8 cellular contexts compared by ENCODE assay signal in the genomic region with DNA sequence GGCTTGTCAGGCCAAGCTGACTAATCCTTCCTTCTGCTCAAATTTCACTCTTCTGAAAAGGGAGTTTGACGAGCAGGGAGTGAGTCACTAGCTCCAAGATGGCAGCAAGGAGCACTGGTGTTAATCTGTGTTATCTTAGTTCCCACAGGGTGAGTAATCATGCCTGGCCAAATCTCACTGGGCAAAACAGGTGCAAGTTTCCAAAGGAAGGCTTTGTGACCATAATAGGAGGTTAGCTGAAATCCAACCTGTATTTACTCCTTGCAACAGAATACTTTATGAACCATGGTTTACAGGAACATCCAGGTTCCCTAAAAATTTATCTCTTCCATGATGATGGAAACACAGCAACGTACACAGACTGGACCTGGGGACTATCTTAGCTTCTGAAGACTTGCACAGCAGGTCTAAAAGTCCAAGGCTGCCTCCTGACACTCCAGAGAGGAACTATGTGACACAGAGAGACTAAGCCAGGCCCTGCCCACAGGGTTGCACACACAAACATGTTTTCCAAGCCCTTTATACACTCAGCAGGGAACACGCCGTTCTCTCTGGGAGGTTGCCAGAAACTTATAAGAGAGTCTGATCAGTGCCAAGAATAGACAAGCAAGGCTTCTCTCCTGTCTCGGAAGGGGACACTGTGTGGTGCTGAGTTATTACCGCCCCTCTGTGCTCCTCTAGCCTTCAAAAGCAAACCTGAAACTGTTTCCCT. TPM values are rescaled to one million over a fixed set of nuclear protein-coding genes. Genes with fewer than 3 reads are reported as not detected.
DNase-seq lines count a peak whose midpoint lies in the region; ATAC-seq and TF ChIP-seq lines count a peak whose summit lies in the region.

No MANE protein-coding gene starts in this region.

- H3K27ac Mint-ChIP-seq in activated CD4-positive, alpha-beta memory T cell treated with anti-CD3 and anti-CD28 coated beads, Interleukin-2, amount 10 ng/mL, durations not matched to agents 7 days and 5 days: no peak overlapping the region

- H3K36me3 ChIP-seq in HEK293 (ENCODE audit: control insufficient read depth in 2 of 2, insufficient read depth in 1 of 2, low read length in 2 of 2): no peaks in the 10 kb centered on the region

- no peaks in the 10 kb centered on the region for H3K4me1 Mint-ChIP-seq in activated CD4-positive, alpha-beta memory T cell treated with anti-CD3 and anti-CD28 coated beads, Interleukin-2, amount 10 ng/mL, durations not matched to agents 7 days and 5 days

- H3K27ac ChIP-seq in HEK293 (ENCODE audit: extremely low read depth, low read depth, low read length) (peak overlapping the region; percentile 66), RWPE1 (peak overlapping the region; percentile 57)

- DNase-seq in RWPE1 (ENCODE audit: low spot score) (peak; percentile 85), fibroblast of villous mesenchyme (ENCODE audit: low read depth) (peak; percentile 87), nucleus accumbens (lab: John Stamatoyannopoulos, UW) (peak in 54 of 56 donors; percentile 12 to 91 (median 69)), cortex of kidney (lab: John Stamatoyannopoulos, UW) (no peak)
- no peak for DNase-seq in activated CD4-positive, alpha-beta memory T cell treated with anti-CD3 and anti-CD28 coated beads, Interleukin-2, amount 10 ng/mL, durations not matched to agents 7 days and 5 days

- H3K4me1 ChIP-seq in HEK293 (ENCODE audit: control insufficient read depth, insufficient read depth, low read length): peaks cover 12% of the 10 kb centered on the region

- CTCF ChIA-PET in HEK293 (lab: Yijun Ruan, JAX): interaction anchor here (0.7 to 2.2 kb wide), 3 partner anchors 22 to 137 kb away, joined by 3 to 13 read pairs (median 4); no protein-coding TSS in a partner anchor
- CTCF ChIA-PET in RWPE1 (lab: Yijun Ruan, JAX): interaction anchor here (0.5 to 1.2 kb wide), 3 partner anchors 22 to 139 kb away, joined by 3 read pairs; no protein-coding TSS in a partner anchor
- CTCF ChIA-PET in activated CD4-positive, alpha-beta memory T cell treated with anti-CD3 and anti-CD28 coated beads, Interleukin-2, amount 10 ng/mL, durations not matched to agents 7 days and 5 days (lab: Charles Lee): no interaction called here

- H3K9me3 Mint-ChIP-seq in activated CD4-positive, alpha-beta memory T cell treated with anti-CD3 and anti-CD28 coated beads, Interleukin-2, amount 10 ng/mL, durations not matched to agents 7 days and 5 days: no peaks in the 10 kb centered on the region

- no peaks in the 10 kb centered on the region for H3K27me3 Mint-ChIP-seq in activated CD4-positive, alpha-beta memory T cell treated with anti-CD3 and anti-CD28 coated beads, Interleukin-2, amount 10 ng/mL, durations not matched to agents 7 days and 5 days

- H3K4me3 Mint-ChIP-seq in activated CD4-positive, alpha-beta memory T cell treated with anti-CD3 and anti-CD28 coated beads, Interleukin-2, amount 10 ng/mL, durations not matched to agents 7 days and 5 days: no peak overlapping the region

- no peak overlapping the region for H3K4me3 ChIP-seq in HEK293 (ENCODE audit: low read depth, low read length)
- H3K4me3 ChIP-seq in fibroblast of villous mesenchyme (ENCODE audit: low read depth, low read length): no peak overlapping the region

- no peaks in the 10 kb centered on the region for H3K9me3 ChIP-seq in HEK293 (ENCODE audit: control insufficient read depth, insufficient read depth, low read depth, low read length)

- no peaks in the 10 kb centered on the region for H3K36me3 Mint-ChIP-seq in activated CD4-positive, alpha-beta memory T cell treated with anti-CD3 and anti-CD28 coated beads, Interleukin-2, amount 10 ng/mL, durations not matched to agents 7 days and 5 days (ENCODE audit: low read depth)

- POLR2A ChIA-PET in HEK293 (lab: Yijun Ruan, JAX): interaction anchor here (0.9 kb wide), 1 partner anchor 59 kb away, joined by 3 read pairs; no protein-coding TSS in a partner anchor
- POLR2A ChIA-PET in RWPE1 (lab: Yijun Ruan, JAX; ENCODE audit: low non-redundant PET): interaction anchor here (0.6 kb wide), 1 partner anchor 15 kb away, joined by 3 read pairs; no protein-coding TSS in a partner anchor
- POLR2A ChIA-PET in activated CD4-positive, alpha-beta memory T cell treated with anti-CD3 and anti-CD28 coated beads, Interleukin-2, amount 10 ng/mL, durations not matched to agents 7 days and 5 days (lab: Charles Lee): no interaction called here

- no peak for TF ChIP-seq CTCF in HEK293 (tag by site-specific recombination; IDR thresholded peaks at IDR 0.05)
- TF ChIP-seq CTCF in RWPE1 (conservative IDR thresholded peaks at IDR 0.05; ENCODE audit: low read depth): no peak
- no peak for TF ChIP-seq CTCF in fibroblast of villous mesenchyme (IDR thresholded peaks at IDR 0.05; ENCODE audit: insufficient read depth, low read depth, low read length)

- no peak for ATAC-seq in GM19463 (IDR thresholded peaks at IDR 0.05; ENCODE audit: unreplicated experiment)
- no peak for ATAC-seq in GM21528 (IDR thresholded peaks at IDR 0.05; ENCODE audit: low FRiP score, unreplicated experiment)

TF ChIP-seq in HEK293, 187 proteins besides CTCF, POLR2A, EP300 and RAD21 (continues in another document):
- TF ChIP-seq ZNF146 (tag by site-specific recombination; IDR thresholded peaks at IDR 0.05) (no peak), PRDM1 (tag by site-specific recombination; IDR thresholded peaks at IDR 0.05) (peak; percentile 71), ZNF2 (tag by site-specific recombination; IDR thresholded peaks at IDR 0.05) (peak; percentile 45; the same call in 1 of the 2 replicates), ZNF777 (tag by site-specific recombination; IDR thresholded peaks at IDR 0.05; ENCODE audit: borderline replicate concordance) (no peak), ZNF670 (tag by site-specific recombination; IDR thresholded peaks at IDR 0.05; ENCODE audit: low read depth) (no peak), ZNF266 (tag by site-specific recombination; IDR thresholded peaks at IDR 0.05; ENCODE audit: low read depth) (no peak), ZXDB (tag by site-specific recombination; IDR thresholded peaks at IDR 0.05) (no peak; the same call in 1 of the 2 replicates), ZNF24 (tag by site-specific recombination; IDR thresholded peaks at IDR 0.05) (0 out of 2 replicates have a peak, but pooled peaks have one; percentile 18), ZNF544 (tag by site-specific recombination; IDR thresholded peaks at IDR 0.05) (no peak), ZNF664 (tag by site-specific recombination; IDR thresholded peaks at IDR 0.05) (no peak), ZNF654 (tag by site-specific recombination; IDR thresholded peaks at IDR 0.05; ENCODE audit: low read depth) (no peak)
- TF ChIP-seq, protein P1, sequence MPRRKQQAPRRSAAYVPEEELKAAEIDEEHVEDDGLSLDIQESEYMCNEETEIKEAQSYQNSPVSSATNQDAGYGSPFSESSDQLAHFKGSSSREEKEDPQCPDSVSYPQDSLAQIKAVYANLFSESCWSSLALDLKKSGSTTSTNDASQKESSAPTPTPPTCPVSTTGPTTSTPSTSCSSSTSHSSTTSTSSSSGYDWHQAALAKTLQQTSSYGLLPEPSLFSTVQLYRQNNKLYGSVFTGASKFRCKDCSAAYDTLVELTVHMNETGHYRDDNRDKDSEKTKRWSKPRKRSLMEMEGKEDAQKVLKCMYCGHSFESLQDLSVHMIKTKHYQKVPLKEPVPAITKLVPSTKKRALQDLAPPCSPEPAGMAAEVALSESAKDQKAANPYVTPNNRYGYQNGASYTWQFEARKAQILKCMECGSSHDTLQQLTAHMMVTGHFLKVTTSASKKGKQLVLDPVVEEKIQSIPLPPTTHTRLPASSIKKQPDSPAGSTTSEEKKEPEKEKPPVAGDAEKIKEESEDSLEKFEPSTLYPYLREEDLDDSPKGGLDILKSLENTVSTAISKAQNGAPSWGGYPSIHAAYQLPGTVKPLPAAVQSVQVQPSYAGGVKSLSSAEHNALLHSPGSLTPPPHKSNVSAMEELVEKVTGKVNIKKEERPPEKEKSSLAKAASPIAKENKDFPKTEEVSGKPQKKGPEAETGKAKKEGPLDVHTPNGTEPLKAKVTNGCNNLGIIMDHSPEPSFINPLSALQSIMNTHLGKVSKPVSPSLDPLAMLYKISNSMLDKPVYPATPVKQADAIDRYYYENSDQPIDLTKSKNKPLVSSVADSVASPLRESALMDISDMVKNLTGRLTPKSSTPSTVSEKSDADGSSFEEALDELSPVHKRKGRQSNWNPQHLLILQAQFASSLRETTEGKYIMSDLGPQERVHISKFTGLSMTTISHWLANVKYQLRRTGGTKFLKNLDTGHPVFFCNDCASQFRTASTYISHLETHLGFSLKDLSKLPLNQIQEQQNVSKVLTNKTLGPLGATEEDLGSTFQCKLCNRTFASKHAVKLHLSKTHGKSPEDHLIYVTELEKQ (tag by site-specific recombination; IDR thresholded peaks at IDR 0.05; ENCODE audit: borderline replicate concordance): peak; percentile 60; the same call in 1 of the 2 replicates

RNA-seq across cellular contexts. Expression of a gene that starts 46.3 kb away (rescaled TPM):
- under 0.01 TPM in 2 replicates for total RNA-seq in fibroblast of villous mesenchyme
- total RNA-seq in activated CD4-positive, alpha-beta memory T cell treated with anti-CD3 and anti-CD28 coated beads, Interleukin-2, amount 10 ng/mL, durations not matched to agents 7 days and 5 days: not detected

Comparison
In these comparisons a context has a peak if more than half of its experiments do, and no peak if none do; other contexts are left out.
1. DNase-seq: peak in RWPE1 (single experiment), fibroblast of villous mesenchyme (single experiment) and nucleus accumbens (54 of 56); none in cortex of kidney (single experiment) and activated CD4-positive, alpha-beta memory T cell treated with anti-CD3 and anti-CD28 coated beads, Interleukin-2, amount 10 ng/mL, durations not matched to agents 7 days and 5 days (single experiment).